ENCODE assay signal across 15 cellular contexts in genomic region chr17:69269174-69269998, GRCh38. TPM values are rescaled to one million over a fixed set of nuclear protein-coding genes. Genes with fewer than 3 reads are reported as not detected.
DNase-seq lines count a peak whose midpoint lies in the region; ATAC-seq and TF ChIP-seq lines count a peak whose summit lies in the region.
"Had no signal": no experiment of that assay in that cellular context is flagged by ENCODE, and none has a peak within 500 bp of the region (broad histone marks: within the 10 kb centered on the region; RNA-seq: fewer than 3 reads in every experiment).

No MANE protein-coding gene starts in this region.

- POLR2A ChIA-PET in BJ (lab: Charles Lee), result no interaction called here

- H3K36me3 ChIP-seq in BJ (ENCODE audit: control insufficient read depth, insufficient read depth, low read length), result no peaks in the 10 kb centered on the region
- H3K36me3 ChIP-seq in right lobe of liver, result no peaks in the 10 kb centered on the region
- no peaks in the 10 kb centered on the region for H3K36me3 ChIP-seq in thyroid gland
- H3K36me3 ChIP-seq: neural progenitor cell had no signal

- peaks cover 0 to 6% (median 1%) of the 10 kb centered on the region in 4 donors for H3K4me1 ChIP-seq in right lobe of liver
- no peaks in the 10 kb centered on the region for H3K4me1 ChIP-seq in thyroid gland
- H3K4me1 ChIP-seq: neural progenitor cell had no signal

- H3K9me3 ChIP-seq in right lobe of liver (no peaks in the 10 kb centered on the region), thyroid gland (no peaks in the 10 kb centered on the region)

- H3K27ac ChIP-seq in right lobe of liver (peak overlapping the region; percentile 27 to 88 (median 85)), thyroid gland (no peak overlapping the region)
- H3K27ac ChIP-seq: neural progenitor cell had no signal

- peak; percentile 15 for DNase-seq in BJ (ENCODE audit: low read depth)
- DNase-seq in NCI-H226, result peak; percentile 70
- DNase-seq in chondrocyte (ENCODE audit: low spot score), result no peak
- DNase-seq in right lobe of liver, result no peak
- no peak for DNase-seq in NCI-H1417 treated with DMSO at 0.1 percent for 48 hours (lab: John Stamatoyannopoulos, UW)
- no peak for DNase-seq in thyroid gland
- DNase-seq: activated CD4-positive, alpha-beta T cell treated with anti-CD3 and anti-CD28 coated beads, Interleukin-2, amount 10 ng/mL, durations not matched to agents 7 days and 5 days; effector memory CD4-positive, alpha-beta T cell; NCI-H510A treated with DMSO at 0.1 percent for 48 hours had no signal

- no peak overlapping the region for H3K4me3 Mint-ChIP-seq in chondrocyte (ENCODE audit: unreplicated experiment)
- H3K4me3 Mint-ChIP-seq: activated CD4-positive, alpha-beta T cell treated with anti-CD3 and anti-CD28 coated beads, Interleukin-2, amount 10 ng/mL, durations not matched to agents 7 days and 5 days; activated naive CD4-positive, alpha-beta T cell treated with anti-CD3 and anti-CD28 coated beads, Interleukin-2, amount 50 U/mL, for 24 hours; neural progenitor cell had no signal

- intact Hi-C loops in right lobe of liver (cut with DNase I), result no loop called here
- intact Hi-C loops in thyroid gland (cut with DNase I), result no loop called here

- TF ChIP-seq CTCF in BJ (IDR thresholded peaks at IDR 0.05; ENCODE audit: insufficient read depth, low read depth, low read length) (no peak), chondrocyte (IDR thresholded peaks at IDR 0.05) (no peak), right lobe of liver (IDR thresholded peaks at IDR 0.05) (no peak), thyroid gland (IDR thresholded peaks at IDR 0.05) (no peak)

- H3K4me1 Mint-ChIP-seq in chondrocyte (ENCODE audit: low read depth), result peaks cover 18% of the 10 kb centered on the region
- H3K4me1 Mint-ChIP-seq: activated naive CD4-positive, alpha-beta T cell treated with anti-CD3 and anti-CD28 coated beads, Interleukin-2, amount 50 U/mL, for 24 hours; neural progenitor cell had no signal

- TF ChIP-seq POLR2A in right lobe of liver (IDR thresholded peaks at IDR 0.05) (no peak), thyroid gland (IDR thresholded peaks at IDR 0.05) (no peak)

- H3K4me3 ChIP-seq in BJ (ENCODE audit: low read depth, low read length) (no peak overlapping the region), right lobe of liver (peak overlapping the region in 1 of 3 donors; percentile 31), thyroid gland (replicated peaks in 1 of 3) (no peak overlapping the region)
- H3K4me3 ChIP-seq: neural progenitor cell had no signal

- WGBS in right lobe of liver (ENCODE audit: insufficient coverage, low coverage, low lambda C conversion rate, missing lambda C conversion rate), result 24% methylated on average over 6 of the region's 6 CpGs
- 88 to 89% methylated on average over 6 of the region's 6 CpGs for WGBS in thyroid gland, 2 donors

- H3K27me3 Mint-ChIP-seq in chondrocyte (ENCODE audit: low read depth), result no peaks in the 10 kb centered on the region
- H3K27me3 Mint-ChIP-seq: activated CD4-positive, alpha-beta T cell treated with anti-CD3 and anti-CD28 coated beads, Interleukin-2, amount 10 ng/mL, durations not matched to agents 7 days and 5 days; activated naive CD4-positive, alpha-beta T cell treated with anti-CD3 and anti-CD28 coated beads, Interleukin-2, amount 50 U/mL, for 24 hours had no signal

- ATAC-seq in right lobe of liver (peak; percentile 58 to 74 (median 61)), HG02973 (IDR thresholded peaks at IDR 0.05; ENCODE audit: unreplicated experiment) (no peak), HG02678 (IDR thresholded peaks at IDR 0.05; ENCODE audit: unreplicated experiment) (no peak)
- ATAC-seq: HCT116 had no signal

- no peaks in the 10 kb centered on the region for H3K36me3 Mint-ChIP-seq in chondrocyte (ENCODE audit: low read depth)
- H3K36me3 Mint-ChIP-seq: neural progenitor cell had no signal

- H3K27me3 ChIP-seq in BJ (ENCODE audit: control insufficient read depth, insufficient read depth, low read length) (no peaks in the 10 kb centered on the region), right lobe of liver (no peaks in the 10 kb centered on the region), thyroid gland (no peaks in the 10 kb centered on the region)
- H3K27me3 ChIP-seq: neural progenitor cell had no signal

- peak overlapping the region; percentile 76 for H3K27ac Mint-ChIP-seq in chondrocyte (ENCODE audit: unreplicated experiment)
- H3K27ac Mint-ChIP-seq: activated CD4-positive, alpha-beta T cell treated with anti-CD3 and anti-CD28 coated beads, Interleukin-2, amount 10 ng/mL, durations not matched to agents 7 days and 5 days; activated naive CD4-positive, alpha-beta T cell treated with anti-CD3 and anti-CD28 coated beads, Interleukin-2, amount 50 U/mL, for 24 hours; neural progenitor cell had no signal

- H3K9me3 Mint-ChIP-seq in chondrocyte (ENCODE audit: low read depth), result peaks cover 3% of the 10 kb centered on the region
- H3K9me3 Mint-ChIP-seq: activated CD4-positive, alpha-beta T cell treated with anti-CD3 and anti-CD28 coated beads, Interleukin-2, amount 10 ng/mL, durations not matched to agents 7 days and 5 days; activated naive CD4-positive, alpha-beta T cell treated with anti-CD3 and anti-CD28 coated beads, Interleukin-2, amount 50 U/mL, for 24 hours; neural progenitor cell had no signal

- CTCF ChIA-PET in BJ (lab: Yijun Ruan, JAX), result interaction anchor here (0.6 kb wide), 1 partner anchor 245 kb away, joined by 3 read pairs; no protein-coding TSS in a partner anchor

RNA-seq across cellular contexts. Expression of gene ABCA10, which starts 40.8 kb away (rescaled TPM):
- 0.31 and 0.47 TPM in 2 replicates for polyA plus RNA-seq in BJ (2011; rRNA removed)
- 0.41 and 0.47 TPM in 2 replicates for polyA minus RNA-seq in BJ (2011; rRNA and poly(A)+ RNA removed)
- total RNA-seq in chondrocyte (0.50 to 0.92 TPM (median 0.87 TPM) in 3 replicates), right lobe of liver (1 to 10 TPM; 1.7 to 4.0 (median 2.0) TPM), thyroid gland (10 to 100 TPM in 2 of 4 donors, 1 to 10 TPM in 2; 8.4 to 23.2 (median 9.7) TPM)
- total RNA-seq: M059J had no signal

RNA-seq across cellular contexts. Expression of gene ABCA5, which starts 57.5 kb away (rescaled TPM):
- polyA plus RNA-seq in BJ (2011; rRNA removed), result 6.5 and 11.9 TPM in 2 replicates
- polyA minus RNA-seq in BJ (2011; rRNA and poly(A)+ RNA removed), result 10.1 and 10.8 TPM in 2 replicates
- total RNA-seq in chondrocyte (7.7 to 8.7 TPM (median 8.2 TPM) in 3 replicates), right lobe of liver (10 to 100 TPM; 34.5 to 58.2 (median 46.7) TPM), thyroid gland (10 to 100 TPM; 39.2 to 69.0 (median 52.3) TPM)
- total RNA-seq: M059J had no signal

Comparison
In these comparisons a context has a peak if more than half of its experiments do, and no peak if none do; other contexts are left out.
1. DNase-seq: peak in BJ (single experiment) and NCI-H226 (single experiment); none in chondrocyte (single experiment), right lobe of liver (0 of 3), NCI-H1417 treated with DMSO at 0.1 percent for 48 hours (single experiment) and thyroid gland (0 of 2).
2. ATAC-seq: peak in right lobe of liver (4 of 4); none in HG02973 (single experiment) and HG02678 (single experiment).
3. H3K27ac ChIP-seq: peak in right lobe of liver (3 of 3); none in thyroid gland (0 of 3).